In the genomic region with DNA sequence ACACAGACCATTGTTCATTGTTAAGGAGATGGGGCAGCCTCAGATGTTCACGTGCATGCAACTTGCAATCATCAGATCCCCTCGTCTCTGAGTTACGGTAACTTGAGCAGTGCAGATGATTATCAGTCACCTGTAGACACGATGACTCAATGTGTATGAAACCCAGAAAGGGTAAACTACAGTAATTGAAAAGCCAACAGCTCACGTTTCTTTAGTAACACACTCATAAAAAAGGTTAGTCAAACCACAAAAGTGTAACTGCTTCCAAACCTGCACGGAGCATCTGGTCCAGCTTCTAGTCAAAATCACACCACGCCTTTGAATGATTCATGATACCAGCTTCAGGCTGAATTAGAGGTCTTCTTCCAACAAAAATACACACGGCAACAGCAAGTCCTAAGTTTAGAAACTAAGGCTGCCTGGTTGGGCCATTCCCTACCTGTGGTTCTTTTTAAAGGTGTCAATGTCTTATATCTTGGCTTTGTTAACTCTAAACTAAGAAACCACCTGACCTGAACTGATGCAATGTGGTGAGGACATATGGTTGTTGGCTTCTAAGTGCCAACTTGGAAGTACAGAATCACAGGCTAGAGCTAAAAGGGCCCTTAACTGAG, we compare ENCODE assay signal across 8 cellular contexts. TPM values are rescaled to one million over a fixed set of nuclear protein-coding genes. Genes with fewer than 3 reads are reported as not detected.
DNase-seq lines count a peak whose midpoint lies in the region; ATAC-seq and TF ChIP-seq lines count a peak whose summit lies in the region.

No MANE protein-coding gene starts in this region.

- H3K36me3 ChIP-seq in KOPT-K1 (ENCODE audit: insufficient read depth, low read length) (peaks cover 11% of the 10 kb centered on the region), brain microvascular endothelial cell (replicated peaks) (no peaks in the 10 kb centered on the region)

- no peaks in the 10 kb centered on the region for H3K9me3 ChIP-seq in KOPT-K1 (ENCODE audit: insufficient read depth, low read length, poor library complexity, severe bottlenecking)

- peaks cover 9% of the 10 kb centered on the region for H3K4me1 ChIP-seq in foreskin keratinocyte

- no peak for TF ChIP-seq CTCF in foreskin keratinocyte (conservative IDR thresholded peaks at IDR 0.05)
- TF ChIP-seq CTCF in brain microvascular endothelial cell (IDR thresholded peaks at IDR 0.05; ENCODE audit: low read depth, low read length, missing control alignments), result no peak

- peak; percentile 73 for DNase-seq in DMS 273 (lab: John Stamatoyannopoulos, UW; ENCODE audit: unreplicated experiment)
- DNase-seq in activated CD4-positive, alpha-beta T cell treated with anti-CD3 and anti-CD28 coated beads for 1 hour, result peak; percentile 43
- DNase-seq in foreskin keratinocyte, result peak; percentile 100
- no peak for DNase-seq in NCI-H446 (lab: John Stamatoyannopoulos, UW)
- DNase-seq in epidermal melanocyte (ENCODE audit: insufficient read length, low spot score), result no peak
- DNase-seq in brain microvascular endothelial cell, result no peak

- in situ Hi-C loops in brain microvascular endothelial cell (cut with HindIII; ENCODE audit: low pct_ligation_motif_present, low sequenced_read_pairs), result no loop called here

- no peak overlapping the region for H3K4me3 ChIP-seq in brain microvascular endothelial cell (ENCODE audit: low read depth, low read length)

- H3K27ac ChIP-seq in KOPT-K1 (ENCODE audit: low read depth, low read length, poor library complexity, severe bottlenecking) (peak overlapping the region; percentile 69), foreskin keratinocyte (peak overlapping the region; percentile 64), brain microvascular endothelial cell (no peak overlapping the region)

- peaks cover 86% of the 10 kb centered on the region for H3K27me3 ChIP-seq in foreskin keratinocyte
- peaks cover 11% of the 10 kb centered on the region for H3K27me3 ChIP-seq in brain microvascular endothelial cell (replicated peaks)

- peak; percentile 50 for ATAC-seq in GM21528 (IDR thresholded peaks at IDR 0.05; ENCODE audit: low FRiP score, unreplicated experiment)
- peak; percentile 90 for ATAC-seq in foreskin keratinocyte

RNA-seq across cellular contexts. Expression of a gene that starts 32.3 kb away (rescaled TPM):
- total RNA-seq in foreskin keratinocyte, result 15.6 and 16.2 TPM in 2 replicates
- polyA plus RNA-seq in foreskin keratinocyte, result 14.3 and 14.4 TPM in 2 replicates

RNA-seq across cellular contexts. Expression of a gene that starts 39.7 kb away (rescaled TPM):
- total RNA-seq in foreskin keratinocyte, result 57.1 and 61.6 TPM in 2 replicates
- 78.4 and 83.5 TPM in 2 replicates for polyA plus RNA-seq in foreskin keratinocyte

Comparison
In these comparisons a context has a peak if more than half of its experiments do, and no peak if none do; other contexts are left out.
1. DNase-seq: peak in DMS 273 (single experiment), activated CD4-positive, alpha-beta T cell treated with anti-CD3 and anti-CD28 coated beads for 1 hour (single experiment) and foreskin keratinocyte (2 of 2); none in NCI-H446 (0 of 2), epidermal melanocyte (single experiment) and brain microvascular endothelial cell (single experiment).